In genomic region chr16:28982949-28983348, GRCh38 we compare ENCODE assay signal across 20 cellular contexts. TPM values are rescaled to one million over a fixed set of nuclear protein-coding genes. Genes with fewer than 3 reads are reported as not detected.
DNase-seq lines count a peak whose midpoint lies in the region; ATAC-seq and TF ChIP-seq lines count a peak whose summit lies in the region.
"Had no signal": no experiment of that assay in that cellular context is flagged by ENCODE, and none has a peak within 500 bp of the region (broad histone marks: within the 10 kb centered on the region; RNA-seq: fewer than 3 reads in every experiment).

No MANE protein-coding gene starts in this region.

- POLR2A ChIA-PET in CD8-positive, alpha-beta memory T cell (lab: Charles Lee) = interaction anchor here (4.1 kb wide), 1 partner anchor 9 kb away, joined by 20 read pairs; the partner anchor contains the start of gene SPNS1

- H3K9me3 Mint-ChIP-seq in activated naive CD4-positive, alpha-beta T cell treated with anti-CD3 and anti-CD28 coated beads for 36 hours = peaks cover 11% of the 10 kb centered on the region
- peaks cover 0 to 7% (median 1%) of the 10 kb centered on the region in 5 donors for H3K9me3 Mint-ChIP-seq in CD8-positive, alpha-beta memory T cell
- peaks cover 6% of the 10 kb centered on the region for H3K9me3 Mint-ChIP-seq in activated T-helper 17 cell treated with anti-CD3 and anti-CD28 coated beads, Interleukin-2, amount 50 U/mL, for 72 hours
- H3K9me3 Mint-ChIP-seq in natural killer cell = peaks cover 0 to 5% of the 10 kb centered on the region in 2 donors

- no peak overlapping the region for H3K4me3 Mint-ChIP-seq in activated naive CD4-positive, alpha-beta T cell treated with anti-CD3 and anti-CD28 coated beads for 36 hours
- H3K4me3 Mint-ChIP-seq in CD8-positive, alpha-beta memory T cell = peak overlapping the region in 1 of 7 donors; percentile 74
- no peak overlapping the region for H3K4me3 Mint-ChIP-seq in activated T-helper 17 cell treated with anti-CD3 and anti-CD28 coated beads, Interleukin-2, amount 50 U/mL, for 72 hours
- no peak overlapping the region for H3K4me3 Mint-ChIP-seq in natural killer cell
- H3K4me3 Mint-ChIP-seq: B cell had no signal

- peaks cover 35% of the 10 kb centered on the region for H3K4me1 Mint-ChIP-seq in activated naive CD4-positive, alpha-beta T cell treated with anti-CD3 and anti-CD28 coated beads for 36 hours (ENCODE audit: low read depth)
- H3K4me1 Mint-ChIP-seq in CD8-positive, alpha-beta memory T cell = peaks cover 26 to 54% (median 28%) of the 10 kb centered on the region in 3 donors
- H3K4me1 Mint-ChIP-seq in activated T-helper 17 cell treated with anti-CD3 and anti-CD28 coated beads, Interleukin-2, amount 50 U/mL, for 72 hours = peaks cover 33% of the 10 kb centered on the region
- H3K4me1 Mint-ChIP-seq in natural killer cell = peaks cover 37 to 59% of the 10 kb centered on the region in 2 donors

- ATAC-seq in activated T-helper 17 cell treated with anti-CD3 and anti-CD28 coated beads, Interleukin-2, amount 50 U/mL, for 72 hours (replicated peaks) = no peak
- ATAC-seq in natural killer cell = no peak

- no peaks in the 10 kb centered on the region for H3K27me3 Mint-ChIP-seq in activated naive CD4-positive, alpha-beta T cell treated with anti-CD3 and anti-CD28 coated beads for 36 hours (ENCODE audit: low read depth)
- no peaks in the 10 kb centered on the region for H3K27me3 Mint-ChIP-seq in CD8-positive, alpha-beta memory T cell
- no peaks in the 10 kb centered on the region for H3K27me3 Mint-ChIP-seq in activated T-helper 17 cell treated with anti-CD3 and anti-CD28 coated beads, Interleukin-2, amount 50 U/mL, for 72 hours
- H3K27me3 Mint-ChIP-seq in natural killer cell (ENCODE audit: low read depth in 2 of 2) = no peaks in the 10 kb centered on the region

- peak overlapping the region; percentile 32 for H3K27ac Mint-ChIP-seq in activated naive CD4-positive, alpha-beta T cell treated with anti-CD3 and anti-CD28 coated beads for 36 hours
- peak overlapping the region in 5 of 8 donors; percentile 70 to 94 (median 91) for H3K27ac Mint-ChIP-seq in CD8-positive, alpha-beta memory T cell
- peak overlapping the region; percentile 79 for H3K27ac Mint-ChIP-seq in activated T-helper 17 cell treated with anti-CD3 and anti-CD28 coated beads, Interleukin-2, amount 50 U/mL, for 72 hours
- H3K27ac Mint-ChIP-seq in natural killer cell = peak overlapping the region; percentile 71 to 97
- H3K27ac Mint-ChIP-seq: B cell had no signal

- no peak overlapping the region for H3K4me3 ChIP-seq in CD8-positive, alpha-beta memory T cell (ENCODE audit: low read length)
- no peak overlapping the region for H3K4me3 ChIP-seq in BE2C (ENCODE audit: low read depth, low read length)
- H3K4me3 ChIP-seq: Peyer's patch had no signal

- no peak overlapping the region for H3K27ac ChIP-seq in CD8-positive, alpha-beta memory T cell (ENCODE audit: low read depth, low read length)

- H3K36me3 ChIP-seq in CD8-positive, alpha-beta memory T cell (ENCODE audit: insufficient read depth, low read length) = peaks cover 22% of the 10 kb centered on the region
- peaks cover 9% of the 10 kb centered on the region; the same call in 1 of the 2 replicates for H3K36me3 ChIP-seq in BE2C

- intact Hi-C loops in activated naive CD4-positive, alpha-beta T cell treated with anti-CD3 and anti-CD28 coated beads for 36 hours (cut with micrococcal nuclease) = no loop called here
- intact Hi-C loops in natural killer cell (cut with micrococcal nuclease) = no loop called here

- H3K4me1 ChIP-seq in CD8-positive, alpha-beta memory T cell (ENCODE audit: insufficient read depth, low read length) = peaks cover 26% of the 10 kb centered on the region
- no peaks in the 10 kb centered on the region for H3K4me1 ChIP-seq in BE2C
- H3K4me1 ChIP-seq: Caco-2 had no signal

- no peaks in the 10 kb centered on the region for H3K27me3 ChIP-seq in CD8-positive, alpha-beta memory T cell (ENCODE audit: insufficient read depth, low read length, poor library complexity, severe bottlenecking)
- no peaks in the 10 kb centered on the region for H3K27me3 ChIP-seq in BE2C
- H3K27me3 ChIP-seq: Peyer's patch had no signal

- H3K9me3 ChIP-seq in CD8-positive, alpha-beta memory T cell (ENCODE audit: low read length) = peaks cover 7% of the 10 kb centered on the region
- H3K9me3 ChIP-seq in BE2C = no peaks in the 10 kb centered on the region
- H3K9me3 ChIP-seq: Caco-2, Peyer's patch had no signal

- TF ChIP-seq CTCF in natural killer cell (IDR thresholded peaks at IDR 0.05) (no peak), BE2C (IDR thresholded peaks at IDR 0.05; ENCODE audit: low read depth, low read length) (no peak)

- no peak for DNase-seq in activated naive CD4-positive, alpha-beta T cell treated with anti-CD3 and anti-CD28 coated beads for 36 hours
- no peak for DNase-seq in activated naive CD4-positive, alpha-beta T cell treated with Interleukin-2 at 50 U/mL for 16 hours
- DNase-seq in CD8-positive, alpha-beta memory T cell = no peak
- DNase-seq in natural killer cell (no peak), SK-N-DZ (ENCODE audit: low spot score) (no peak), NCI-H187 (lab: John Stamatoyannopoulos, UW) (no peak), BE2C (no peak)
- DNase-seq: ACHN, Caco-2, KBM-7, MM.1S, NCI-H1105 treated with DMSO at 0.1 percent for 48 hours, NCI-H187 treated with DMSO at 0.1 percent for 48 hours, NCI-H2171 treated with DMSO at 0.1 percent for 48 hours, NCI-H82, Peyer's patch, Right ventricle myocardium superior had no signal

- CTCF ChIA-PET in activated naive CD4-positive, alpha-beta T cell treated with anti-CD3 and anti-CD28 coated beads for 36 hours (lab: Charles Lee) = interaction anchor here (0.6 to 3.3 kb wide), 3 partner anchors 9 to 46 kb away, joined by 3 to 14 read pairs (median 6); partner anchors contain the start of gene SPNS1
- CTCF ChIA-PET in CD8-positive, alpha-beta memory T cell (lab: Charles Lee) = interaction anchor here (0.9 kb wide), 2 partner anchors 9 to 37 kb away, joined by 3 to 4 read pairs; no protein-coding TSS in a partner anchor

- peaks cover 57% of the 10 kb centered on the region for H3K36me3 Mint-ChIP-seq in activated naive CD4-positive, alpha-beta T cell treated with anti-CD3 and anti-CD28 coated beads for 36 hours (ENCODE audit: low read depth)
- peaks cover 14 to 76% (median 22%) of the 10 kb centered on the region in 3 donors for H3K36me3 Mint-ChIP-seq in CD8-positive, alpha-beta memory T cell
- H3K36me3 Mint-ChIP-seq in activated T-helper 17 cell treated with anti-CD3 and anti-CD28 coated beads, Interleukin-2, amount 50 U/mL, for 72 hours (ENCODE audit: low read depth) = peaks cover 77% of the 10 kb centered on the region
- no peaks in the 10 kb centered on the region for H3K36me3 Mint-ChIP-seq in natural killer cell

RNA-seq across cellular contexts. Expression of gene LAT, which starts 1.9 kb away (rescaled TPM):
- 100 to 1,000 TPM; 122 to 128 TPM for total RNA-seq in activated naive CD4-positive, alpha-beta T cell treated with anti-CD3 and anti-CD28 coated beads for 36 hours
- 100 to 1,000 TPM; 195 to 203 TPM for total RNA-seq in CD8-positive, alpha-beta memory T cell
- polyA plus RNA-seq in CD8-positive, alpha-beta memory T cell = 331 TPM
- total RNA-seq in activated T-helper 17 cell treated with anti-CD3 and anti-CD28 coated beads, Interleukin-2, amount 50 U/mL, for 72 hours = 100 to 1,000 TPM; 216 to 327 TPM
- total RNA-seq in natural killer cell = 100 to 1,000 TPM; 130 to 148 (median 147) TPM
- polyA plus RNA-seq in SK-N-DZ (2014; cell fraction: cytosol; rRNA removed) = 0.63 and 1.9 TPM in 2 replicates
- polyA plus RNA-seq in SK-N-DZ (2014; cell fraction: nucleus; rRNA removed) = 21.0 and 32.2 TPM in 2 replicates
- polyA plus RNA-seq in BE2C (2012; ENCODE audit: insufficient read depth, insufficient read length, low read depth) = 4.0 TPM

RNA-seq across cellular contexts. Expression of gene SPNS1, which starts 8.4 kb away (rescaled TPM):
- 10 to 100 TPM; 10.3 to 10.5 TPM for total RNA-seq in activated naive CD4-positive, alpha-beta T cell treated with anti-CD3 and anti-CD28 coated beads for 36 hours
- 10 to 100 TPM; 36.5 to 40.9 TPM for total RNA-seq in CD8-positive, alpha-beta memory T cell
- polyA plus RNA-seq in CD8-positive, alpha-beta memory T cell = 33.2 TPM
- 10 to 100 TPM; 15.0 to 26.8 TPM for total RNA-seq in activated T-helper 17 cell treated with anti-CD3 and anti-CD28 coated beads, Interleukin-2, amount 50 U/mL, for 72 hours
- total RNA-seq in natural killer cell = 10 to 100 TPM; 36.0 to 44.3 (median 36.9) TPM
- 51.1 and 55.8 TPM in 2 replicates for polyA plus RNA-seq in SK-N-DZ (2014; cell fraction: cytosol; rRNA removed)
- 43.3 and 43.6 TPM in 2 replicates for polyA plus RNA-seq in SK-N-DZ (2014; cell fraction: nucleus; rRNA removed)
- 56.8 TPM for polyA plus RNA-seq in BE2C (2012; ENCODE audit: insufficient read depth, insufficient read length, low read depth)

RNA-seq across cellular contexts. Expression of gene NFATC2IP, which starts 32.2 kb away (rescaled TPM):
- 10 to 100 TPM; 55.5 to 58.9 TPM for total RNA-seq in activated naive CD4-positive, alpha-beta T cell treated with anti-CD3 and anti-CD28 coated beads for 36 hours
- total RNA-seq in CD8-positive, alpha-beta memory T cell = 10 to 100 TPM; 75.1 to 77.0 TPM
- 35.0 TPM for polyA plus RNA-seq in CD8-positive, alpha-beta memory T cell
- total RNA-seq in activated T-helper 17 cell treated with anti-CD3 and anti-CD28 coated beads, Interleukin-2, amount 50 U/mL, for 72 hours = 100 to 1,000 TPM in 1 of 2 donors, 10 to 100 TPM in 1; 81.3 to 100 TPM
- 100 to 1,000 TPM in 2 of 3 donors, 10 to 100 TPM in 1; 87.1 to 132 (median 108) TPM for total RNA-seq in natural killer cell
- 40.0 and 57.1 TPM in 2 replicates for polyA plus RNA-seq in SK-N-DZ (2014; cell fraction: cytosol; rRNA removed)
- polyA plus RNA-seq in SK-N-DZ (2014; cell fraction: nucleus; rRNA removed) = 114 and 154 TPM in 2 replicates
- polyA plus RNA-seq in BE2C (2012; ENCODE audit: insufficient read depth, insufficient read length, low read depth) = 20.0 TPM

RNA-seq across cellular contexts. Expression of gene CD19, which starts 51.2 kb away (rescaled TPM):
- total RNA-seq in activated naive CD4-positive, alpha-beta T cell treated with anti-CD3 and anti-CD28 coated beads for 36 hours = under 1 TPM; 0.19 to 0.22 TPM
- total RNA-seq in CD8-positive, alpha-beta memory T cell = not detected
- not detected for polyA plus RNA-seq in CD8-positive, alpha-beta memory T cell
- total RNA-seq in activated T-helper 17 cell treated with anti-CD3 and anti-CD28 coated beads, Interleukin-2, amount 50 U/mL, for 72 hours = 1 to 10 TPM in 1 of 2 donors, not detected in 1; 2.1 TPM
- 1 to 10 TPM in 1 of 3 donors, under 1 TPM in 2; 0.79 to 2.5 (median 0.96) TPM for total RNA-seq in natural killer cell
- not detected in 2 replicates for polyA plus RNA-seq in SK-N-DZ (2014; cell fraction: cytosol; rRNA removed)
- 0.12 and 0.32 TPM in 2 replicates for polyA plus RNA-seq in SK-N-DZ (2014; cell fraction: nucleus; rRNA removed)
- not detected for polyA plus RNA-seq in BE2C (2012; ENCODE audit: insufficient read depth, insufficient read length, low read depth)
- total RNA-seq: Caco-2, H4, Right ventricle myocardium superior had no signal

RNA-seq across cellular contexts. Expression of gene RABEP2, which starts 57.9 kb away (rescaled TPM):
- total RNA-seq in activated naive CD4-positive, alpha-beta T cell treated with anti-CD3 and anti-CD28 coated beads for 36 hours = 10 to 100 TPM; 11.6 to 14.0 TPM
- total RNA-seq in CD8-positive, alpha-beta memory T cell = 10 to 100 TPM; 20.8 to 21.7 TPM
- 6.6 TPM for polyA plus RNA-seq in CD8-positive, alpha-beta memory T cell
- total RNA-seq in activated T-helper 17 cell treated with anti-CD3 and anti-CD28 coated beads, Interleukin-2, amount 50 U/mL, for 72 hours = 10 to 100 TPM; 21.5 to 34.1 TPM
- total RNA-seq in natural killer cell = 10 to 100 TPM; 53.4 to 63.4 (median 60.1) TPM
- polyA plus RNA-seq in SK-N-DZ (2014; cell fraction: cytosol; rRNA removed) = 16.8 and 40.0 TPM in 2 replicates
- polyA plus RNA-seq in SK-N-DZ (2014; cell fraction: nucleus; rRNA removed) = 18.0 and 25.7 TPM in 2 replicates
- polyA plus RNA-seq in BE2C (2012; ENCODE audit: insufficient read depth, insufficient read length, low read depth) = 47.7 TPM

Comparison
In these comparisons a context has a peak if more than half of its experiments do, and no peak if none do; other contexts are left out.
1. H3K27ac Mint-ChIP-seq: peak in every context shown above with its lines; median percentile 91 in CD8-positive, alpha-beta memory T cell; 84 in natural killer cell; 79 in activated T-helper 17 cell treated with anti-CD3 and anti-CD28 coated beads, Interleukin-2, amount 50 U/mL, for 72 hours; 32 in activated naive CD4-positive, alpha-beta T cell treated with anti-CD3 and anti-CD28 coated beads for 36 hours.